Comparison of ENCODE assay signal across 1 cellular context in the genomic region with DNA sequence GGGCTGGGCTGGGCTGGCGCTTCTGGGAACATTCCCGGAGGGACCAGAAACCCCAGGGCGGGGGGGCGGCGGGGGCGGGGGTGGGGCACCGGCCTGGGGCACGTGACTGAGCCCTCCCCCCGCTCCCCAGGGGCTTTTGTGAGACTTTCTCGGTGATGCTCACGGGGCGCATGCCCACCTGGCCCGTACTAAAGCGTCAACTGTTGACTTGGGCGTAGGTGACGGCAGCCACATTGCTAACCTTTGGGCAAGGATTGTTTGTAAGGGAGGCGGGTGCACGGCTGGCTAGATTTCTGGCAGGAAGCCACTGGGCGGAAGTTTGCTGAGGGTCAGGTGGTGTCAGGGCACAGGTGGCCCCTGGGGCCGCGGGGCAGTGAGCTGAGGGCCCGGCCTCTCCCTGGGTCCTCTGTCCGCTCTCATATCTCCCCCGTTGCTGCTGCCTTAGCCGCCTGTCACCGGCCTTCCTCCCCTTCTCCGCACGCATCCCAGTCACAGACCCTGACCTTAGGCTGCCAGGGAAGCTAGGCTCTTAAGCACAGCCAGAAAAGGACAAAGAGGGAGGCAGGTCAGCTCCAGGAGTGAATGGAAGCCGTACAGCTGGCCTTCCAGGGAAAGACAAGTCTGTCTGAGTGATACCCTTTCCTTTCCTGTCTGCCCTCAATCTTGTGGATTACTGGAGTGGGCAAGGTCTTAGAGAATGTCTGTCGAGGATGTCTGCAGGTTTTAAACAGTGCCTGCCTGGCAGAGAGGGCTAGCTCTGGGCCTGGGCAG.
TF ChIP-seq lines count a peak whose summit lies in the region.

No MANE protein-coding gene starts in this region.

TF ChIP-seq in GM23338, 12 proteins besides CTCF, POLR2A, EP300 and RAD21:
- TF ChIP-seq EZH2 (IDR thresholded peaks at IDR 0.05; ENCODE audit: low read depth, unreplicated experiment) = no peak
- no peak for TF ChIP-seq CREB1 (CRISPR knock-in tag; IDR thresholded peaks at IDR 0.05; ENCODE audit: low read depth)
- TF ChIP-seq NANOG (IDR thresholded peaks at IDR 0.05; ENCODE audit: borderline replicate concordance) = no peak
- no peak for TF ChIP-seq STAT1 (IDR thresholded peaks at IDR 0.05; ENCODE audit: unreplicated experiment)
- TF ChIP-seq, protein P1, sequence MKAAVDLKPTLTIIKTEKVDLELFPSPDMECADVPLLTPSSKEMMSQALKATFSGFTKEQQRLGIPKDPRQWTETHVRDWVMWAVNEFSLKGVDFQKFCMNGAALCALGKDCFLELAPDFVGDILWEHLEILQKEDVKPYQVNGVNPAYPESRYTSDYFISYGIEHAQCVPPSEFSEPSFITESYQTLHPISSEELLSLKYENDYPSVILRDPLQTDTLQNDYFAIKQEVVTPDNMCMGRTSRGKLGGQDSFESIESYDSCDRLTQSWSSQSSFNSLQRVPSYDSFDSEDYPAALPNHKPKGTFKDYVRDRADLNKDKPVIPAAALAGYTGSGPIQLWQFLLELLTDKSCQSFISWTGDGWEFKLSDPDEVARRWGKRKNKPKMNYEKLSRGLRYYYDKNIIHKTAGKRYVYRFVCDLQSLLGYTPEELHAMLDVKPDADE (IDR thresholded peaks at IDR 0.05) = no peak
- TF ChIP-seq POLR2AphosphoS5 (IDR thresholded peaks at IDR 0.05; ENCODE audit: low read depth) = no peak; the same call in 1 of the 2 replicates
- TF ChIP-seq ZNF114 (CRISPR knock-in tag; IDR thresholded peaks at IDR 0.05) = no peak
- TF ChIP-seq ZNF331 (CRISPR knock-in tag; IDR thresholded peaks at IDR 0.05; ENCODE audit: low read depth) = no peak
